In the genomic region with DNA sequence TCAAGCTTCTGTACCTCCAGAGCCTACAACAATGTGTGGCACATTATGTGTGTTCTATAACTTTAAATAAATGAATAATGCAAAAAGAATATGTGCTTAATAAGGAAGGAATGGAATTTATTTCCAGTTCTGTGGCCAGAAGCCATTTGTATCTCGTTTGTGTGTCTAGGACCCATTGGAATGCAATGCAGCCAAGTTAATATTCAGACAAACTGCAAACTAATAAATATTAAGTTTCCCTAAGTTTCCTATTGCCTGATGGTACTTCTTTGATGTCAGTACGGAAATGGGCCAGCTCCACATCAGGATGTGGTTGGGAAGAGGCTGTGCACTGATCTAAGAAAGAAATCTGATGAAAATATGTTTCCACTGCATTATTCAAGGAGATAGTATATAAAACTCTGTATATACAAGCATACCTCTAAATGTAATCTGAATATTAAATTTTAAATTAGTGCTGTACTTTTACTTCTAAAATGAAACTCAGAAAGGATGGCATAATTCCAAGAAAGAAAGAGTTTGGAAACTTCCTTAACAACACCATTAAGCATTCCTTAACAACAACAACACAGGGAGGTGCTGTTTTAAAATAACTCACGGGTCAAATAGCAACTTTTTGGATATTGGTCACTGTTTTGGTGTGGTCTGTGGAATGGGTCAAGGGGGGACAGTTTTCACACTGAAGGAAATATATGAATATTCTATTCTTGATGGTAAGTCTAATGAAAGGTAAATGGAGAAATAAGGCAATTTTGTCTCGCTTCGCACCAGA, we compare ENCODE assay signal across 38 cellular contexts. TPM values are rescaled to one million over a fixed set of nuclear protein-coding genes. Genes with fewer than 3 reads are reported as not detected.
"Had no signal": no experiment of that assay in that cellular context is flagged by ENCODE, and none has a peak within 500 bp of the region (broad histone marks: within the 10 kb centered on the region; RNA-seq: fewer than 3 reads in every experiment).

No MANE protein-coding gene starts in this region.

- FAIRE-seq: astrocyte, bronchial epithelial cell had no signal

- H3K9me3 ChIP-seq: adrenal gland, body of pancreas, breast epithelium had no signal

- H3K4me1 ChIP-seq: adrenal gland, ascending aorta, body of pancreas, breast epithelium had no signal

- ATAC-seq: activated naive CD4-positive, alpha-beta T cell treated with anti-CD3 and anti-CD28 coated beads, Interleukin-2, amount 50 U/mL, for 72 hours; activated naive CD8-positive, alpha-beta T cell treated with anti-CD3 and anti-CD28 coated beads, Interleukin-2, amount 50 U/mL, for 24 hours; activated T-cell treated with anti-CD3 and anti-CD28 coated beads, Interleukin-2, amount 50 U/mL, for 4 hours; activated T-cell treated with anti-CD3 and anti-CD28 coated beads, Interleukin-2, amount 50 U/mL, for 72 hours; activated T-helper 17 cell treated with anti-CD3 and anti-CD28 coated beads, Interleukin-2, amount 50 U/mL, for 72 hours; body of pancreas had no signal

- H3K27ac ChIP-seq: adrenal gland, ascending aorta, body of pancreas, brain microvascular endothelial cell, breast epithelium, cardiac muscle cell had no signal

- DNase-seq: activated effector memory CD4-positive, alpha-beta T cell treated with anti-CD3 and anti-CD28 coated beads, Interleukin-2, amount 50 U/mL, for 16 hours; activated effector memory CD4-positive, alpha-beta T cell treated with Interleukin-2 at 50 U/mL for 16 hours; activated gamma-delta T cell; activated gamma-delta T cell treated with Interleukin-2 at 50 U/mL for 16 hours; activated naive CD4-positive, alpha-beta T cell; activated naive CD4-positive, alpha-beta T cell treated with anti-CD3 and anti-CD28 coated beads for 36 hours; activated naive CD4-positive, alpha-beta T cell treated with anti-CD3 and anti-CD28 coated beads, Interleukin-2, amount 10 ng/mL, durations not matched to agents 7 days and 5 days; activated naive CD4-positive, alpha-beta T cell treated with anti-CD3 and anti-CD28 coated beads, Interleukin-2, amount 50 U/mL, for 16 hours; activated naive CD4-positive, alpha-beta T cell treated with Interleukin-2 at 50 U/mL for 16 hours; activated naive CD8-positive, alpha-beta T cell treated with anti-CD3 and anti-CD28 coated beads for 36 hours; activated naive CD8-positive, alpha-beta T cell treated with anti-CD3 and anti-CD28 coated beads, Interleukin-2, amount 10 ng/mL, durations not matched to agents 7 days and 5 days; activated naive CD8-positive, alpha-beta T cell treated with anti-CD3 and anti-CD28 coated beads, Interleukin-2, amount 50 U/mL, for 24 hours; activated T-cell treated with anti-CD3 and anti-CD28 coated beads, Interleukin-2, amount 50 U/mL, for 1 hour; activated T-cell treated with anti-CD3 and anti-CD28 coated beads, Interleukin-2, amount 50 U/mL, for 24 hours; activated T-cell treated with anti-CD3 and anti-CD28 coated beads, Interleukin-2, amount 50 U/mL, for 4 hours; activated T-cell treated with anti-CD3 and anti-CD28 coated beads, Interleukin-2, amount 50 U/mL, for 48 hours; activated T-cell treated with anti-CD3 and anti-CD28 coated beads, Interleukin-2, amount 50 U/mL, for 72 hours; adrenal gland; amniotic stem cell; amygdala; anterior cingulate cortex; aorta; body of pancreas; brain microvascular endothelial cell; caudate nucleus; central memory CD4-positive, alpha-beta T cell; cerebellar nuclear complex had no signal

- H3K4me3 ChIP-seq: adrenal gland, ascending aorta, body of pancreas, breast epithelium, cardiac muscle cell had no signal

RNA-seq across cellular contexts. Expression of a gene that starts 29.4 kb away (rescaled TPM):
- total RNA-seq: activated naive CD4-positive, alpha-beta T cell treated with anti-CD3 and anti-CD28 coated beads for 36 hours; activated naive CD4-positive, alpha-beta T cell treated with anti-CD3 and anti-CD28 coated beads, Interleukin-2, amount 50 U/mL, for 72 hours; activated naive CD8-positive, alpha-beta T cell treated with anti-CD3 and anti-CD28 coated beads for 36 hours; activated naive CD8-positive, alpha-beta T cell treated with anti-CD3 and anti-CD28 coated beads, Interleukin-2, amount 10 ng/mL, durations not matched to agents 7 days and 5 days; activated T-cell treated with anti-CD3 and anti-CD28 coated beads, Interleukin-2, amount 50 U/mL, for 4 hours; activated T-cell treated with anti-CD3 and anti-CD28 coated beads, Interleukin-2, amount 50 U/mL, for 72 hours; activated T-helper 1 cell treated with anti-CD3 and anti-CD28 coated beads, Interleukin-12 subunit alpha, Interleukin-12 subunit beta, Interleukin-2, Interleukin-4 antibody, amounts not matched to agents 30 ng/mL and 10 ng/mL and 1 ng/mL, durations not matched to agents 14 hours and 24 hours and 36 hours; activated T-helper 17 cell treated with anti-CD3 and anti-CD28 coated beads, Interleukin-2, amount 50 U/mL, for 72 hours; activated T-helper 2 cell treated with anti-CD3 and anti-CD28 coated beads, Interferon-gamma antibody, Interleukin-2, Interleukin-4, amounts not matched to agents 10 μg/mL and 5 μg/mL and 100 μg/mL, durations not matched to agents 14 hours and 24 hours and 36 hours; adrenal gland; aorta; ascending aorta; astrocyte; body of pancreas; bronchial epithelial cell; cardiac muscle cell; cardiac septum; chondrocyte had no signal
- polyA plus RNA-seq: adrenal gland, aorta, cardiac muscle cell had no signal
